ENCODE assay signal across 7 cellular contexts in genomic region chr4:172868271-172868670, GRCh38.
"Had no signal": no experiment of that assay in that cellular context is flagged by ENCODE, and none has a peak within 500 bp of the region (broad histone marks: within the 10 kb centered on the region; RNA-seq: fewer than 3 reads in every experiment).

No MANE protein-coding gene starts in this region.

- H3K27ac ChIP-seq: GM23248 had no signal

- DNase-seq: GM23248, GOT3, H7, H9, HCEC 1CT, HFFc6 had no signal

- H3K4me3 ChIP-seq: GM23248 had no signal

- H3K4me3 Mint-ChIP-seq: H9, HFFc6 had no signal

- H2AFZ ChIP-seq: GM23248 had no signal

- H3K9ac ChIP-seq: GM23248 had no signal

- H3K27ac Mint-ChIP-seq: H9, HFFc6 had no signal

- ATAC-seq: HCT116 had no signal
